ENCODE assay signal across 1 cellular context in genomic region chr10:122034149-122034756, GRCh38.
TF ChIP-seq lines count a peak whose summit lies in the region.

No MANE protein-coding gene starts in this region.

TF ChIP-seq in SK-N-SH treated with all-trans-retinoic acid at 6 μM for 48 hours, 23 proteins besides CTCF, POLR2A, EP300 and RAD21 (continued from another document):
- TF ChIP-seq, protein P1, sequence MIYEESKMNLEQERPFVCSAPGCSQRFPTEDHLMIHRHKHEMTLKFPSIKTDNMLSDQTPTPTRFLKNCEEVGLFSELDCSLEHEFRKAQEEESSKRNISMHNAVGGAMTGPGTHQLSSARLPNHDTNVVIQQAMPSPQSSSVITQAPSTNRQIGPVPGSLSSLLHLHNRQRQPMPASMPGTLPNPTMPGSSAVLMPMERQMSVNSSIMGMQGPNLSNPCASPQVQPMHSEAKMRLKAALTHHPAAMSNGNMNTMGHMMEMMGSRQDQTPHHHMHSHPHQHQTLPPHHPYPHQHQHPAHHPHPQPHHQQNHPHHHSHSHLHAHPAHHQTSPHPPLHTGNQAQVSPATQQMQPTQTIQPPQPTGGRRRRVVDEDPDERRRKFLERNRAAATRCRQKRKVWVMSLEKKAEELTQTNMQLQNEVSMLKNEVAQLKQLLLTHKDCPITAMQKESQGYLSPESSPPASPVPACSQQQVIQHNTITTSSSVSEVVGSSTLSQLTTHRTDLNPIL (CRISPR knock-in tag; IDR thresholded peaks at IDR 0.05; ENCODE audit: low read depth), result no peak
- TF ChIP-seq ZNF70 (CRISPR knock-in tag; IDR thresholded peaks at IDR 0.05) (no peak), BACH2 (CRISPR knock-in tag; IDR thresholded peaks at IDR 0.05; ENCODE audit: borderline replicate concordance) (no peak), ESRRG (CRISPR knock-in tag; IDR thresholded peaks at IDR 0.05) (no peak), PPARA (CRISPR knock-in tag; IDR thresholded peaks at IDR 0.05; ENCODE audit: borderline replicate concordance) (no peak), POU6F1 (CRISPR knock-in tag; IDR thresholded peaks at IDR 0.05; ENCODE audit: borderline replicate concordance, low read depth) (no peak), ZC3H10 (CRISPR knock-in tag; IDR thresholded peaks at IDR 0.05) (no peak), ZNF8 (CRISPR knock-in tag; IDR thresholded peaks at IDR 0.05) (no peak)
